In genomic region chr12:112848972-112849371, GRCh38 we compare ENCODE assay signal across 22 cellular contexts. TPM values are rescaled to one million over a fixed set of nuclear protein-coding genes. Genes with fewer than 3 reads are reported as not detected.
DNase-seq lines count a peak whose midpoint lies in the region; TF ChIP-seq lines count a peak whose summit lies in the region.
"Had no signal": no experiment of that assay in that cellular context is flagged by ENCODE, and none has a peak within 500 bp of the region (broad histone marks: within the 10 kb centered on the region; RNA-seq: fewer than 3 reads in every experiment).

No MANE protein-coding gene starts in this region.

- peak; percentile 29 for DNase-seq in NCI-H146 (lab: John Stamatoyannopoulos, UW)
- no peak for DNase-seq in NCI-H146 treated with DMSO at 0.1 percent for 48 hours (lab: John Stamatoyannopoulos, UW; ENCODE audit: unreplicated experiment)
- peak; percentile 56 for DNase-seq in NCI-H1092 (lab: John Stamatoyannopoulos, UW)
- peak; percentile 85 for DNase-seq in mesendoderm
- no peak for DNase-seq in NCI-H774 (lab: John Stamatoyannopoulos, UW)
- DNase-seq in thyroid gland, result no peak
- DNase-seq in activated naive CD4-positive, alpha-beta T cell treated with Interleukin-2 at 50 U/mL for 16 hours, result no peak
- DNase-seq: 8988T; CD4-positive, alpha-beta memory T cell; DMS79 treated with DMSO at 0.1 percent for 48 hours; GDM1; KBM-7; MV-4-11; NCI-H1436 treated with DMSO at 0.1 percent for 48 hours; NCI-H2107; NCI-H526; PC-3; SJCRH30; SW 1271 had no signal

- peak overlapping the region; percentile 37 for H2BK5ac ChIP-seq in mesendoderm (ENCODE audit: low read length)

- H3K79me2 ChIP-seq in mesendoderm (ENCODE audit: control insufficient read depth, insufficient read depth, low read length), result no peaks in the 10 kb centered on the region

- H3K79me1 ChIP-seq in mesendoderm (ENCODE audit: low read length), result no peaks in the 10 kb centered on the region

- H3K9ac ChIP-seq in mesendoderm (ENCODE audit: low read length), result no peak overlapping the region

- H3K27me3 ChIP-seq in mesendoderm (ENCODE audit: insufficient read depth, low read length, poor library complexity) (no peaks in the 10 kb centered on the region), thyroid gland (no peaks in the 10 kb centered on the region)
- H3K27me3 ChIP-seq: SJCRH30 had no signal

- no peak overlapping the region for H3K23ac ChIP-seq in mesendoderm (ENCODE audit: low read length)

- H3K4me2 ChIP-seq in mesendoderm (ENCODE audit: low read length), result no peak overlapping the region

- H3K27ac ChIP-seq in angular gyrus (ENCODE audit: low read depth, low read length), result peak overlapping the region; percentile 53
- H3K27ac ChIP-seq in mesendoderm (ENCODE audit: low read depth, low read length), result no peak overlapping the region
- H3K27ac ChIP-seq in thyroid gland, result no peak overlapping the region
- H3K27ac ChIP-seq: SJCRH30 had no signal

- H3K4me3 ChIP-seq in mesendoderm (ENCODE audit: low read length) (no peak overlapping the region), thyroid gland (replicated peaks in 1 of 3) (no peak overlapping the region)
- H3K4me3 ChIP-seq: HAP-1, SJCRH30 had no signal

- TF ChIP-seq CTCF in thyroid gland (IDR thresholded peaks at IDR 0.05), result no peak

- no peak overlapping the region for H2BK120ac ChIP-seq in mesendoderm (ENCODE audit: low read depth, low read length)

- H3K4ac ChIP-seq in mesendoderm (ENCODE audit: low read depth, low read length), result no peak overlapping the region

- no peak overlapping the region for H3K56ac ChIP-seq in mesendoderm (ENCODE audit: low read length)

- H3K36me3 ChIP-seq in mesendoderm (ENCODE audit: control insufficient read depth, insufficient read depth, low read length), result no peaks in the 10 kb centered on the region
- H3K36me3 ChIP-seq in thyroid gland, result no peaks in the 10 kb centered on the region
- H3K36me3 ChIP-seq: HAP-1, SJCRH30 had no signal

- no peak overlapping the region for H2AK5ac ChIP-seq in mesendoderm (ENCODE audit: low read length)

- H2BK15ac ChIP-seq in mesendoderm (replicated peaks; ENCODE audit: low read depth), result no peak overlapping the region

- no peaks in the 10 kb centered on the region for H3K9me3 ChIP-seq in thyroid gland
- H3K9me3 ChIP-seq: HAP-1, SJCRH30 had no signal

- no peak overlapping the region for H4K8ac ChIP-seq in mesendoderm (ENCODE audit: low read depth, low read length)

- no peak overlapping the region for H4K5ac ChIP-seq in mesendoderm (ENCODE audit: low read length)

- no CpG with 5 or more reads among the region's 4 CpGs for WGBS in mesendoderm (ENCODE audit: extremely low coverage, insufficient coverage, low lambda C conversion rate)
- 25 to 36% methylated on average over 3 to 4 of the region's 4 CpGs for WGBS in thyroid gland, 2 donors

- no peak overlapping the region for H3K18ac ChIP-seq in mesendoderm (ENCODE audit: low read length)

- intact Hi-C loops in thyroid gland (cut with DNase I), result no loop called here

- peaks cover 8% of the 10 kb centered on the region for H3K4me1 ChIP-seq in mesendoderm (ENCODE audit: control insufficient read depth, low read depth, low read length)
- no peaks in the 10 kb centered on the region for H3K4me1 ChIP-seq in thyroid gland
- H3K4me1 ChIP-seq: HAP-1, SJCRH30 had no signal

- no peak for TF ChIP-seq POLR2A in thyroid gland (IDR thresholded peaks at IDR 0.05)

RNA-seq across cellular contexts. Expression of gene RPH3A, which starts 57.4 kb away (rescaled TPM):
- 0.04 TPM for polyA plus RNA-seq in mesendoderm (2013, experiment 1 of 2)
- 0.07 TPM for polyA plus RNA-seq in mesendoderm (2013, experiment 2 of 2)
- not detected for total RNA-seq in thyroid gland
- total RNA-seq: CD4-positive, alpha-beta memory T cell; PC-3; SJCRH30 had no signal
- polyA plus RNA-seq: BJ; CD4-positive, alpha-beta memory T cell had no signal

RNA-seq across cellular contexts. Expression of gene OAS1, which starts 57.8 kb away (rescaled TPM):
- 0.03 TPM for polyA plus RNA-seq in mesendoderm (2013, experiment 1 of 2)
- polyA plus RNA-seq in mesendoderm (2013, experiment 2 of 2), result 0.04 TPM
- total RNA-seq in thyroid gland, result 1 to 10 TPM; 5.5 to 9.2 (median 7.0) TPM
- total RNA-seq: SJCRH30 had no signal

Comparison
In these comparisons a context has a peak if more than half of its experiments do, and no peak if none do; other contexts are left out.
1. DNase-seq: peak in NCI-H146 (single experiment), NCI-H1092 (single experiment) and mesendoderm (single experiment); none in NCI-H146 treated with DMSO at 0.1 percent for 48 hours (single experiment), NCI-H774 (single experiment), thyroid gland (0 of 2) and activated naive CD4-positive, alpha-beta T cell treated with Interleukin-2 at 50 U/mL for 16 hours (single experiment).